23 cellular contexts compared by ENCODE assay signal in genomic region chr6:100883347-100883746, GRCh38. TPM values are rescaled to one million over a fixed set of nuclear protein-coding genes. Genes with fewer than 3 reads are reported as not detected.
A peak's percentile ranks its signal among the peaks of the same experiment; 100 is the strongest.
DNase-seq lines count a peak whose midpoint lies in the region; ATAC-seq, FAIRE-seq and TF ChIP-seq lines count a peak whose summit lies in the region.
"Had no signal": no experiment of that assay in that cellular context is flagged by ENCODE, and none has a peak within 500 bp of the region (broad histone marks: within the 10 kb centered on the region; RNA-seq: fewer than 3 reads in every experiment).

No MANE protein-coding gene starts in this region.

- FAIRE-seq in HepG2 (lab: Jason Lieb, UNC): no peak
- FAIRE-seq: A204.1, GM12891 had no signal

- H3K79me1 ChIP-seq in mesendoderm (ENCODE audit: low read length): no peaks in the 10 kb centered on the region

- H3K18ac ChIP-seq in mesendoderm (ENCODE audit: low read length): no peak overlapping the region

- H3K4me1 ChIP-seq in HepG2 (ENCODE audit: insufficient read depth, low read length): peaks cover 30% of the 10 kb centered on the region
- H3K4me1 ChIP-seq in right lobe of liver: peaks cover 0 to 18% (median 0%) of the 10 kb centered on the region in 4 donors
- peaks cover 4% of the 10 kb centered on the region for H3K4me1 ChIP-seq in mesendoderm (ENCODE audit: control insufficient read depth, low read depth, low read length)
- H3K4me1 ChIP-seq in GM23248 (ENCODE audit: insufficient read depth): peaks cover 28% of the 10 kb centered on the region
- H3K4me1 ChIP-seq: BE2C had no signal

- TF ChIP-seq POLR2A in HepG2 (IDR thresholded peaks at IDR 0.05; ENCODE audit: insufficient read depth in 1 of 2, low read depth in 2 of 2, low read length in 2 of 2): no peak
- no peak for TF ChIP-seq POLR2A in right lobe of liver (IDR thresholded peaks at IDR 0.05)
- no peak for TF ChIP-seq POLR2A in NB4 (IDR thresholded peaks at IDR 0.05; ENCODE audit: extremely low read depth, insufficient read length)

- H3K9me3 ChIP-seq in HepG2 (ENCODE audit: low read length): no peaks in the 10 kb centered on the region
- H3K9me3 ChIP-seq in right lobe of liver: no peaks in the 10 kb centered on the region
- no peaks in the 10 kb centered on the region for H3K9me3 ChIP-seq in GM23248 (ENCODE audit: low read depth)
- H3K9me3 ChIP-seq in MG63: no peaks in the 10 kb centered on the region
- H3K9me3 ChIP-seq: BE2C had no signal

- H2AFZ ChIP-seq in HepG2 (ENCODE audit: low read length) (no peak overlapping the region), GM23248 (no peak overlapping the region)

- TF ChIP-seq EP300 in HepG2 (IDR thresholded peaks at IDR 0.05; ENCODE audit: low read depth in 2 of 2, low read length in 2 of 2): no peak
- TF ChIP-seq EP300 in HepG2 (CRISPR knock-in tag; IDR thresholded peaks at IDR 0.05; ENCODE audit: borderline replicate concordance): no peak

- no peak overlapping the region for H2BK120ac ChIP-seq in mesendoderm (ENCODE audit: low read depth, low read length)

- no peaks in the 10 kb centered on the region for H3F3A ChIP-seq in GM23248 (ENCODE audit: insufficient read depth)

- TF ChIP-seq RAD21 in HepG2 (CRISPR knock-in tag; IDR thresholded peaks at IDR 0.05): no peak

- H3K9me2 ChIP-seq in GM23248 (ENCODE audit: insufficient read depth): no peaks in the 10 kb centered on the region

- ATAC-seq in HepG2: no peak
- ATAC-seq in right lobe of liver: no peak

- no peak overlapping the region for H2BK5ac ChIP-seq in mesendoderm (ENCODE audit: low read length)

- peaks cover 26% of the 10 kb centered on the region for H3K79me2 ChIP-seq in HepG2 (ENCODE audit: insufficient read depth, low read length)
- peaks cover 18% of the 10 kb centered on the region for H3K79me2 ChIP-seq in mesendoderm (ENCODE audit: control insufficient read depth, insufficient read depth, low read length)
- peaks cover 28% of the 10 kb centered on the region for H3K79me2 ChIP-seq in GM23248 (ENCODE audit: insufficient read depth)

- BruUV-seq in HepG2 (replicated peaks; lab: Mats Ljungman, UMichigan): no TSS peak

- in situ Hi-C loops in HepG2 (cut with HindIII; ENCODE audit: extremely low pct_ligation_motif_present, low pct_unique_long_range_greater_than_20kb): no loop called here
- in situ Hi-C loops in GM23248 (cut with MboI): no loop called here
- in situ Hi-C loops in ACHN (cut with HindIII; ENCODE audit: low pct_ligation_motif_present, low pct_unique_long_range_greater_than_20kb, low sequenced_read_pairs): no loop called here

- H3K4me3 ChIP-seq in HepG2 (replicated peaks in 1 of 3; ENCODE audit: insufficient read depth in 1 of 3, low read depth in 2 of 3, low read length in 3 of 3) (no peak overlapping the region), right lobe of liver (no peak overlapping the region), NB4 (ENCODE audit: low read depth, low read length) (no peak overlapping the region), mesendoderm (ENCODE audit: low read length) (no peak overlapping the region), GM23248 (no peak overlapping the region), MG63 (no peak overlapping the region)

- intact Hi-C loops in HepG2 (cut with micrococcal nuclease; ENCODE audit: unreplicated experiment) (no loop called here), right lobe of liver (cut with DNase I) (no loop called here)

- DNase-seq in HepG2 (ENCODE audit: low spot score) (no peak), right lobe of liver (no peak), NB4 (ENCODE audit: low read depth) (peak; percentile 17), mesendoderm (peak; percentile 59), GM23248 (no peak), nucleus accumbens (lab: John Stamatoyannopoulos, UW) (no peak), ACHN (no peak), MG63 (no peak)
- DNase-seq: AML-193; BE2C; C1 segment of cervical spinal cord; Calu3; CD4-positive, alpha-beta memory T cell; COR-L47; DMS53; DMS79 treated with DMSO at 0.1 percent for 48 hours; GF-D8; GOT3; H7; HCEC 1CT had no signal

- no peaks in the 10 kb centered on the region for H4K20me1 ChIP-seq in HepG2 (ENCODE audit: insufficient read depth, low read length)
- H4K20me1 ChIP-seq in GM23248 (ENCODE audit: insufficient read depth): no peaks in the 10 kb centered on the region

- no peak overlapping the region for H3K23ac ChIP-seq in mesendoderm (ENCODE audit: low read length)

- H3K4me2 ChIP-seq in HepG2 (ENCODE audit: low read depth, low read length): no peak overlapping the region
- no peak overlapping the region for H3K4me2 ChIP-seq in mesendoderm (ENCODE audit: low read length)
- no peak overlapping the region for H3K4me2 ChIP-seq in GM23248 (ENCODE audit: unreplicated experiment)

- H3K27ac ChIP-seq in HepG2 (ENCODE audit: extremely low read length, insufficient read depth, low read length): no peak overlapping the region
- no peak overlapping the region for H3K27ac ChIP-seq in right lobe of liver
- H3K27ac ChIP-seq in mesendoderm (ENCODE audit: low read depth, low read length): no peak overlapping the region
- H3K27ac ChIP-seq in GM23248: no peak overlapping the region
- H3K27ac ChIP-seq: 22Rv1 had no signal

- POLR2A ChIA-PET in HepG2 (lab: Yijun Ruan, JAX): no interaction called here

- H4K5ac ChIP-seq in mesendoderm (ENCODE audit: low read length): no peak overlapping the region

- H2BK15ac ChIP-seq in mesendoderm (replicated peaks; ENCODE audit: low read depth): no peak overlapping the region

- H3K27me3 ChIP-seq in HepG2 (ENCODE audit: control insufficient read depth in 1 of 2, insufficient read depth in 2 of 2, low read length in 2 of 2): peaks cover 0 to 2% of the 10 kb centered on the region in 2 experiments; a peak in 1 of 5 replicates
- no peaks in the 10 kb centered on the region for H3K27me3 ChIP-seq in right lobe of liver
- H3K27me3 ChIP-seq in mesendoderm (ENCODE audit: insufficient read depth, low read length, poor library complexity): no peaks in the 10 kb centered on the region
- H3K27me3 ChIP-seq in GM23248 (replicated peaks; ENCODE audit: insufficient read depth): no peaks in the 10 kb centered on the region
- H3K27me3 ChIP-seq in MG63: no peaks in the 10 kb centered on the region
- H3K27me3 ChIP-seq: BE2C had no signal

- H2AK5ac ChIP-seq in mesendoderm (ENCODE audit: low read length): no peak overlapping the region

- no peak for TF ChIP-seq CTCF in HepG2 (CRISPR knock-in tag; IDR thresholded peaks at IDR 0.05)
- TF ChIP-seq CTCF in right lobe of liver (IDR thresholded peaks at IDR 0.05): no peak
- no peak for TF ChIP-seq CTCF in NB4 (IDR thresholded peaks at IDR 0.05; ENCODE audit: low read depth, low read length)

- CTCF ChIA-PET in HepG2 (lab: Yijun Ruan, JAX; ENCODE audit: low intra/inter-chr PET ratio, low total read pairs): no interaction called here

- 93% methylated on average over 3 of the region's 3 CpGs for WGBS in HepG2 (ENCODE audit: low lambda C conversion rate)
- 97% methylated on average over 3 of the region's 3 CpGs for WGBS in right lobe of liver (ENCODE audit: insufficient coverage, low coverage, low lambda C conversion rate, missing lambda C conversion rate)
- no CpG with 5 or more reads among the region's 3 CpGs for WGBS in mesendoderm (ENCODE audit: extremely low coverage, insufficient coverage, low lambda C conversion rate)
- WGBS in GM23248 (ENCODE audit: low coverage in 1 of 2, low lambda C conversion rate in 2 of 2, missing lambda C conversion rate in 2 of 2), 2 experiments: 98% methylated on average over 3 of the region's 3 CpGs

- H3K9ac ChIP-seq in HepG2 (ENCODE audit: insufficient read depth, low read depth, low read length) (no peak overlapping the region), mesendoderm (ENCODE audit: low read length) (no peak overlapping the region), GM23248 (no peak overlapping the region)

- H3K36me3 ChIP-seq in HepG2 (replicated peaks in 1 of 2; ENCODE audit: control insufficient read depth in 1 of 2, insufficient read depth in 2 of 2, low read length in 2 of 2) (no peaks in the 10 kb centered on the region), right lobe of liver (no peaks in the 10 kb centered on the region), mesendoderm (ENCODE audit: control insufficient read depth, insufficient read depth, low read length) (no peaks in the 10 kb centered on the region), GM23248 (ENCODE audit: low read depth) (no peaks in the 10 kb centered on the region), MG63 (peaks cover 6% of the 10 kb centered on the region; the same call in 1 of the 2 replicates)
- H3K36me3 ChIP-seq: BE2C had no signal

- H3K56ac ChIP-seq in mesendoderm (ENCODE audit: low read length): no peak overlapping the region

- H3K4ac ChIP-seq in mesendoderm (ENCODE audit: low read depth, low read length): no peak overlapping the region

- H4K8ac ChIP-seq in mesendoderm (ENCODE audit: low read depth, low read length): no peak overlapping the region

RNA-seq across cellular contexts. Expression of gene ASCC3, which starts 2.2 kb away (rescaled TPM):
- total RNA-seq in HepG2 (2016; rRNA removed; fragmentation: Illumina TruSeq; extraction: Trizol) (55.7 and 84.7 TPM in 2 replicates), right lobe of liver (10 to 100 TPM; 17.0 to 28.2 (median 24.9) TPM)
- total RNA-seq in HepG2 (2016; cell fraction: cytosol; rRNA removed; fragmentation: Illumina TruSeq; extraction: Trizol; ENCODE audit: low read depth): 22.3 and 25.0 TPM in 2 replicates
- 54.6 and 79.1 TPM in 2 replicates for total RNA-seq in HepG2 (2016; cell fraction: insoluble cytoplasmic fraction; rRNA removed; fragmentation: Illumina TruSeq; extraction: Trizol)
- 20.1 and 23.8 TPM in 2 replicates for total RNA-seq in HepG2 (2016; cell fraction: membrane; rRNA removed; fragmentation: Illumina TruSeq; extraction: Trizol)
- total RNA-seq in HepG2 (2016; cell fraction: nucleus; rRNA removed; fragmentation: Illumina TruSeq; extraction: Trizol): 106 and 107 TPM in 2 replicates
- polyA plus RNA-seq in HepG2 (2011; rRNA removed) (16.4 and 23.1 TPM in 2 replicates), GM23248 (2016; fragmentation: Nextera tagmentation; extraction: Ambion mirVana) (48.2 and 49.1 TPM in 2 replicates)
- 9.1 and 13.4 TPM in 2 replicates for polyA plus RNA-seq in HepG2 (2011; cell fraction: cytosol; rRNA removed)
- 9.7 and 11.5 TPM in 2 replicates for polyA plus RNA-seq in HepG2 (2011; cell fraction: nucleus; rRNA removed)
- 14.9 and 16.5 TPM in 2 replicates for polyA plus RNA-seq in HepG2 (2012)
- 3.5 and 3.9 TPM in 2 replicates for polyA plus RNA-seq in HepG2 (2016; cell fraction: cytosol; fragmentation: Illumina TruSeq; extraction: Trizol; ENCODE audit: low read depth)
- 60.9 and 64.9 TPM in 2 replicates for polyA plus RNA-seq in HepG2 (2016; cell fraction: insoluble cytoplasmic fraction; fragmentation: Illumina TruSeq; extraction: Trizol; ENCODE audit: low read depth)
- 7.1 and 7.4 TPM in 2 replicates for polyA plus RNA-seq in HepG2 (2016; cell fraction: membrane; fragmentation: Illumina TruSeq; extraction: Trizol; ENCODE audit: low read depth)
- polyA plus RNA-seq in HepG2 (2016; cell fraction: nucleus; fragmentation: Illumina TruSeq; extraction: Trizol; ENCODE audit: insufficient read depth, low read depth): 41.0 and 45.0 TPM in 2 replicates
- polyA minus RNA-seq in HepG2 (2011; rRNA and poly(A)+ RNA removed; ENCODE audit: low replicate concordance): 25.6 and 52.0 TPM in 2 replicates
- 26.9 and 33.2 TPM in 2 replicates for polyA minus RNA-seq in HepG2 (2011; cell fraction: cytosol; rRNA and poly(A)+ RNA removed)
- 143 and 165 TPM in 2 replicates for polyA minus RNA-seq in HepG2 (2011; cell fraction: nucleus; rRNA and poly(A)+ RNA removed)
- 35.2 TPM for polyA plus RNA-seq in mesendoderm (2013, experiment 1 of 2)
- 36.0 TPM for polyA plus RNA-seq in mesendoderm (2013, experiment 2 of 2)
- 57.9 and 60.2 TPM in 2 replicates for total RNA-seq in GM23248 (2014; rRNA removed; shearing (Covaris generic))
- total RNA-seq in MG63 (2014; rRNA removed; shearing (Covaris generic); ENCODE audit: low replicate concordance): 19.0 and 32.2 TPM in 2 replicates

Comparison
In these comparisons a context has a peak if more than half of its experiments do, and no peak if none do; other contexts are left out.
1. DNase-seq: peak in NB4 (single experiment) and mesendoderm (single experiment); none in HepG2 (single experiment), right lobe of liver (0 of 3), GM23248 (single experiment), nucleus accumbens (0 of 56), ACHN (single experiment) and MG63 (single experiment).